Comparison of ENCODE assay signal across 1 cellular context in genomic region chr19:7871530-7872305, GRCh38.
A peak's percentile ranks its signal among the peaks of the same experiment; 100 is the strongest.
TF ChIP-seq lines count a peak whose summit lies in the region.

No MANE protein-coding gene starts in this region.

TF ChIP-seq in HepG2, 621 proteins besides CTCF, POLR2A, EP300 and RAD21 (continues in another document):
- TF ChIP-seq HMG20B (CRISPR knock-in tag; conservative IDR thresholded peaks at IDR 0.05) (no peak), MEIS1 (CRISPR knock-in tag; IDR thresholded peaks at IDR 0.05; ENCODE audit: borderline replicate concordance) (no peak; the same call in 1 of the 2 replicates), SNAI1 (CRISPR knock-in tag; IDR thresholded peaks at IDR 0.05; ENCODE audit: borderline replicate concordance) (no peak), CENPBD1 (CRISPR knock-in tag; IDR thresholded peaks at IDR 0.05; ENCODE audit: borderline replicate concordance, low read depth) (no peak), SCMH1 (CRISPR knock-in tag; IDR thresholded peaks at IDR 0.05; ENCODE audit: borderline replicate concordance) (no peak), ARNTL (CRISPR knock-in tag; IDR thresholded peaks at IDR 0.05) (peak; percentile 25; the same call in 1 of the 2 replicates), MNT (IDR thresholded peaks at IDR 0.05) (peak; percentile 42; the same call in 1 of the 2 replicates), ATF7 (IDR thresholded peaks at IDR 0.05) (no peak), ATF7 (CRISPR knock-in tag; IDR thresholded peaks at IDR 0.05) (no peak), ZFY (CRISPR knock-in tag; IDR thresholded peaks at IDR 0.05) (peak; percentile 41; the same call in 1 of the 2 replicates), ERF (CRISPR knock-in tag; IDR thresholded peaks at IDR 0.05) (no peak), GMEB2 (CRISPR knock-in tag; IDR thresholded peaks at IDR 0.05; ENCODE audit: low read depth) (no peak), ZNF75D (CRISPR knock-in tag; IDR thresholded peaks at IDR 0.05; ENCODE audit: borderline replicate concordance) (no peak), ZNF407 (CRISPR knock-in tag; IDR thresholded peaks at IDR 0.05; ENCODE audit: not compliant biosample characterization) (no peak), ZNF740 (CRISPR knock-in tag; IDR thresholded peaks at IDR 0.05) (no peak), MBD4 (IDR thresholded peaks at IDR 0.05; ENCODE audit: borderline replicate concordance, low read length) (no peak), PBX3 (CRISPR knock-in tag; IDR thresholded peaks at IDR 0.05; ENCODE audit: borderline replicate concordance) (no peak), RBFOX2 (IDR thresholded peaks at IDR 0.05; ENCODE audit: low read depth, low read length) (no peak), SP4 (CRISPR knock-in tag; IDR thresholded peaks at IDR 0.05) (peak; percentile 91), ZGPAT (CRISPR knock-in tag; IDR thresholded peaks at IDR 0.05) (no peak), NFE2 (CRISPR knock-in tag; IDR thresholded peaks at IDR 0.05) (no peak), SP1 (IDR thresholded peaks at IDR 0.05) (peak; percentile 71; the same call in 1 of the 2 replicates), SP1 (CRISPR knock-in tag; IDR thresholded peaks at IDR 0.05) (peak; percentile 86), ZMAT5 (CRISPR knock-in tag; IDR thresholded peaks at IDR 0.05; ENCODE audit: borderline replicate concordance, low read depth) (no peak), ELK4 (CRISPR knock-in tag; IDR thresholded peaks at IDR 0.05; ENCODE audit: borderline replicate concordance) (no peak), SIX1 (CRISPR knock-in tag; IDR thresholded peaks at IDR 0.05; ENCODE audit: borderline replicate concordance) (no peak), ZNF468 (CRISPR knock-in tag; IDR thresholded peaks at IDR 0.05) (no peak), TRIM24 (CRISPR knock-in tag; IDR thresholded peaks at IDR 0.05) (no peak), CEBPZ (IDR thresholded peaks at IDR 0.05; ENCODE audit: low read length) (no peak), SKIL (CRISPR knock-in tag; IDR thresholded peaks at IDR 0.05; ENCODE audit: borderline replicate concordance) (no peak), ZBTB1 (CRISPR knock-in tag; IDR thresholded peaks at IDR 0.05; ENCODE audit: borderline replicate concordance) (no peak)
